In the genomic region with DNA sequence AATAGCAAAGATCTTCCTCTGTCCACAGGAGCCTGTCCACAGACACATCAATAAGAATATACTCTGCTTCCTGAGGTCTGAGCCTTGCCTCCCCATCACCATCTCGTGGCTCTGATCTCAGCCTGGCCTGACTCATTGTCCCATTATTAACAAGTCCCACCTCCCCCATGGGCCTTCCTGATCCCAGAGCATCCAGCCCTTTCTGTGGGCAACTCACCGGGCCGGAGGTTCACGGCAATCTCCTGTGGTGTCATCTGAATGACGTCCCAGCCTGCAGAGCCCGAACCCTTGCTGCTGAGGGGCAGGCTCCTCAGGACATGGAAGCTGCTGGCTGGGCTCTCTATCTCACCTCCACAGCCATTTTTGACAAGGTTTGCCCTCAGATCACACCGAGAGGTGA, we compare ENCODE assay signal across 10 cellular contexts. TPM values are rescaled to one million over a fixed set of nuclear protein-coding genes. Genes with fewer than 3 reads are reported as not detected.
A peak's percentile ranks its signal among the peaks of the same experiment; 100 is the strongest.
DNase-seq lines count a peak whose midpoint lies in the region; ATAC-seq, FAIRE-seq and TF ChIP-seq lines count a peak whose summit lies in the region.
"Had no signal": no experiment of that assay in that cellular context is flagged by ENCODE, and none has a peak within 500 bp of the region (broad histone marks: within the 10 kb centered on the region; RNA-seq: fewer than 3 reads in every experiment).

No MANE protein-coding gene starts in this region.

- POLR2A ChIA-PET in endothelial cell of umbilical vein (lab: Charles Lee) = no interaction called here

- H3K4me2 ChIP-seq in endothelial cell of umbilical vein (ENCODE audit: insufficient read depth, low read length) = peak overlapping the region; percentile 14

- H3K4me3 ChIP-seq in heart right ventricle (no peak overlapping the region), endothelial cell of umbilical vein (replicated peaks in 1 of 3; ENCODE audit: insufficient read depth in 1 of 3, low read depth in 1 of 3, low read length in 3 of 3) (no peak overlapping the region), vagina (no peak overlapping the region)

- peak; percentile 78 for FAIRE-seq in endothelial cell of umbilical vein (lab: Jason Lieb, UNC)
- FAIRE-seq: A204.1 had no signal

- ATAC-seq in heart right ventricle = peak in 6 of 8 donors; percentile 31 to 73 (median 48)
- ATAC-seq in Right ventricle myocardium superior (ENCODE audit: poor library complexity) = no peak
- ATAC-seq in GM19467 (IDR thresholded peaks at IDR 0.05; ENCODE audit: unreplicated experiment) = no peak

- peaks cover 8 to 61% (median 50%) of the 10 kb centered on the region in 9 donors for H3K4me1 ChIP-seq in heart right ventricle
- H3K4me1 ChIP-seq in endothelial cell of umbilical vein (ENCODE audit: control insufficient read depth, extremely low read depth, insufficient read depth, low read length) = peaks cover 34% of the 10 kb centered on the region
- H3K4me1 ChIP-seq in vagina = peaks cover 53% of the 10 kb centered on the region

- no peaks in the 10 kb centered on the region for H4K20me1 ChIP-seq in endothelial cell of umbilical vein (replicated peaks; ENCODE audit: control insufficient read depth, extremely low read depth, insufficient read depth, low read length)

- peak overlapping the region; percentile 65 for H2AFZ ChIP-seq in endothelial cell of umbilical vein (ENCODE audit: low read depth, low read length)

- TF ChIP-seq CTCF in heart right ventricle (IDR thresholded peaks at IDR 0.05) (no peak), endothelial cell of umbilical vein (IDR thresholded peaks at IDR 0.05; ENCODE audit: extremely low read depth in 1 of 2, insufficient read depth in 1 of 2, low read depth in 1 of 2, low read length in 2 of 2) (no peak), vagina (IDR thresholded peaks at IDR 0.05) (no peak)

- intact Hi-C loops in heart right ventricle (cut with DNase I) (no loop called here), Right ventricle myocardium superior (cut with DNase I) (no loop called here), endothelial cell of umbilical vein (cut with micrococcal nuclease) (no loop called here), vagina (cut with DNase I) (no loop called here)

- peaks cover 2% of the 10 kb centered on the region for H3K79me2 ChIP-seq in endothelial cell of umbilical vein (ENCODE audit: control insufficient read depth, insufficient read depth, low read length)

- H3K36me3 ChIP-seq in heart right ventricle (peaks cover 0 to 52% (median 11%) of the 10 kb centered on the region in 9 donors), endothelial cell of umbilical vein (ENCODE audit: control insufficient read depth in 2 of 2, extremely low read depth in 1 of 2, insufficient read depth in 2 of 2, low read length in 2 of 2) (no peaks in the 10 kb centered on the region), vagina (peaks cover 0 to 11% of the 10 kb centered on the region in 2 donors)

- 60 to 62% methylated on average over 7 of the region's 7 CpGs for WGBS in heart right ventricle, 2 donors

- H3K9me3 ChIP-seq in heart right ventricle (no peaks in the 10 kb centered on the region), endothelial cell of umbilical vein (replicated peaks; ENCODE audit: control insufficient read depth, insufficient read depth, low read length) (no peaks in the 10 kb centered on the region), vagina (no peaks in the 10 kb centered on the region)

- H3K9ac ChIP-seq in endothelial cell of umbilical vein (replicated peaks; ENCODE audit: extremely low read depth, insufficient read depth, low read length) = peak overlapping the region; percentile 28

- no peaks in the 10 kb centered on the region for H3K9me1 ChIP-seq in endothelial cell of umbilical vein (replicated peaks; ENCODE audit: control insufficient read depth, extremely low read depth, insufficient read depth, low read length)

- CTCF ChIA-PET in endothelial cell of umbilical vein (lab: Charles Lee) = interaction anchor here (0.6 to 2.1 kb wide), 6 partner anchors 14 to 99 kb away, joined by 3 to 6 read pairs (median 4); a partner anchor contains a TSS

- dilution Hi-C loops in endothelial cell of umbilical vein (cut with MboI; ENCODE audit: extremely low pct_ligation_motif_present, low sequenced_read_pairs) = no loop called here

- TF ChIP-seq POLR2A in endothelial cell of umbilical vein (IDR thresholded peaks at IDR 0.05; ENCODE audit: low read depth, low read length) (no peak), vagina (IDR thresholded peaks at IDR 0.05) (no peak)

- DNase-seq in heart right ventricle (peak in 1 of 2 donors; percentile 23), Right ventricle myocardium superior (no peak), endothelial cell of umbilical vein (ENCODE audit: low read depth, low spot score) (peak; percentile 66), lung microvascular endothelial cell (ENCODE audit: low read depth in 2 of 2) (peak; percentile 55 to 98), vagina (ENCODE audit: extremely low spot score in 2 of 2) (no peak), NCI-H2107 treated with DMSO at 0.1 percent for 48 hours (lab: John Stamatoyannopoulos, UW; ENCODE audit: unreplicated experiment) (no peak)
- no peak for DNase-seq in activated CD4-positive, alpha-beta T cell treated with anti-CD3 and anti-CD28 coated beads for 1 hour
- DNase-seq: activated gamma-delta T cell treated with Interleukin-2 at 50 U/mL for 16 hours had no signal

- BruUV-seq in endothelial cell of umbilical vein (replicated peaks; lab: Mats Ljungman, UMichigan) = no TSS peak

- no peaks in the 10 kb centered on the region for H3K27me3 ChIP-seq in heart right ventricle
- H3K27me3 ChIP-seq in endothelial cell of umbilical vein (ENCODE audit: control insufficient read depth in 2 of 2, insufficient read depth in 2 of 2, low read length in 2 of 2) = no peaks in the 10 kb centered on the region
- H3K27me3 ChIP-seq in vagina = no peaks in the 10 kb centered on the region

- peak overlapping the region in 8 of 10 donors; percentile 6 to 75 (median 72) for H3K27ac ChIP-seq in heart right ventricle
- H3K27ac ChIP-seq in endothelial cell of umbilical vein (ENCODE audit: insufficient read depth, low read depth, low read length) = peak overlapping the region; percentile 87
- peak overlapping the region; percentile 88 for H3K27ac ChIP-seq in vagina

TF ChIP-seq in endothelial cell of umbilical vein, 7 proteins besides CTCF, POLR2A, EP300 and RAD21:
- TF ChIP-seq MYC (IDR thresholded peaks at IDR 0.05; ENCODE audit: low read depth, low read length) (no peak), FOS (IDR thresholded peaks at IDR 0.05; ENCODE audit: borderline replicate concordance, insufficient read depth, low read length) (peak; percentile 64), POLR2AphosphoS5 (IDR thresholded peaks at IDR 0.05; ENCODE audit: insufficient read depth, low read depth, low read length) (peak; percentile 40)
TF ChIP-seq in endothelial cell of umbilical vein: peak in this region for 2.

RNA-seq across cellular contexts. Expression of a gene that starts 28.1 kb away (rescaled TPM):
- total RNA-seq in heart right ventricle (100 to 1,000 TPM in 6 of 10 donors, 10 to 100 TPM in 4; 72.2 to 154 (median 108) TPM), Right ventricle myocardium superior (112 TPM), endothelial cell of umbilical vein (144 TPM in 2 replicates), lung microvascular endothelial cell (49.2 and 90.2 TPM in 2 replicates), vagina (156 TPM)
- polyA plus RNA-seq in heart right ventricle (100 to 1,000 TPM in 1 of 2 donors, 10 to 100 TPM in 1; 18.5 to 145 TPM), endothelial cell of umbilical vein (126 and 170 TPM in 2 replicates)
- polyA plus RNA-seq in endothelial cell of umbilical vein (2011; cell fraction: cytosol; rRNA removed) = 161 and 176 TPM in 2 replicates
- polyA plus RNA-seq in endothelial cell of umbilical vein (2011; cell fraction: nucleus; rRNA removed) = 113 and 120 TPM in 2 replicates
- polyA plus RNA-seq in endothelial cell of umbilical vein (2012) = 102 and 144 TPM in 2 replicates
- 166 and 180 TPM in 2 replicates for polyA minus RNA-seq in endothelial cell of umbilical vein
- polyA minus RNA-seq in endothelial cell of umbilical vein (2011; cell fraction: cytosol; rRNA and poly(A)+ RNA removed) = 32.4 TPM
- polyA minus RNA-seq in endothelial cell of umbilical vein (2011; cell fraction: nucleus; rRNA and poly(A)+ RNA removed) = 36.5 and 59.5 TPM in 2 replicates

Comparison
In these comparisons a context has a peak if more than half of its experiments do, and no peak if none do; other contexts are left out.
1. ATAC-seq: peak in heart right ventricle (6 of 8); none in Right ventricle myocardium superior (single experiment) and GM19467 (single experiment).
2. DNase-seq: peak in endothelial cell of umbilical vein (single experiment) and lung microvascular endothelial cell (2 of 2); none in Right ventricle myocardium superior (single experiment), vagina (0 of 2), activated CD4-positive, alpha-beta T cell treated with anti-CD3 and anti-CD28 coated beads for 1 hour (single experiment) and NCI-H2107 treated with DMSO at 0.1 percent for 48 hours (single experiment).
3. Peak in every context shown above with its lines, with median percentiles within 50 percentile points of each other: H3K27ac ChIP-seq.